ENCODE assay signal across 8 cellular contexts in the genomic region with DNA sequence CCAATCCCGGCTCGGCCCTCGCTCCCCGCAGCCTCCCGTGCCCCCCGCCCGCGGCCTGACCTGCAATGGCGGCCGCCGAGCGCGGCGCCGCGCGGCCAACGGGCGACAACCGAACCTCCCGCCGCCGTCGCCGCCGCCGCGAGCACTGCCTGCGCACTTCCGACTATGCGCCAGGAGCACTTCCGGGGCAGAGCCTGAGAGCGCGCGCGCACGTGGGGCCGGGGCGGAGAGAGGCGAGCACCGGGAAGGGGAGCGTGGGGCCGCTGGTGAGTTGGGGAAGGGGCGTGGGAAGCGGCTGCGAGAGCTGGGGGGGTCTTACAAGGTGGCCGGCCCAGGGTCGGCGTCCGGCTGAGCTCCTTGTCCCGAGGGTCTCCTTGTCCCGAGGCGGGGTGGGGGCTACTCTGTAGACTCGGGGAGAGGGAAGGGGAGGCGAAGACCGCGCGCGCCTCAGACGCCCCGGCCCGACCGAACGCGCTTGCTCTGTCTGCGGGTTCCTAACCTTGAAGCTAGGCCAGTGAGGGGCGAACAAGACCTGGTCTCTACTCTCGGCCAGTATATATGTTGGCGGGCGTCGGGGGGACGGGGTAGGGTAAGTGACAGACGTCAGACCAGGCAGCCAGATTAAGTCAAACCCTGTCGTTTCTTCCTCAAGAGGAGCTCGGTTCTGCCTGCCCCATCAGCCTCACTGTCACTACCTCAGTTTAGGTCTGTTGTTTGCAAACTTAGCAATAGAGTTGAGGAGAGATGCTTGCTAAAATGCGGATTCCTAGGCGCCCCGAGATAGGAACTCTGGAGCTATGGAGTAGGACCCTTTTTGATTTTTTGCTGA. TPM values are rescaled to one million over a fixed set of nuclear protein-coding genes. Genes with fewer than 3 reads are reported as not detected.
DNase-seq lines count a peak whose midpoint lies in the region; ATAC-seq, FAIRE-seq and TF ChIP-seq lines count a peak whose summit lies in the region.

A gene with protein sequence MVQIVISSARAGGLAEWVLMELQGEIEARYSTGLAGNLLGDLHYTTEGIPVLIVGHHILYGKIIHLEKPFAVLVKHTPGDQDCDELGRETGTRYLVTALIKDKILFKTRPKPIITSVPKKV (minus strand): TSS at position 165 of the 829 bp plus-strand sequence. CDS start 11,130 bp downstream, outside the sequence.
A gene (plus strand): TSS at position 226 of the 829 bp plus-strand sequence. CDS start 811 bp downstream, outside the sequence.

- ATAC-seq in T-helper 17 cell = peak; percentile 92

- DNase-seq in HFFc6 = peak; percentile 69
- DNase-seq in NCI-H1048 (lab: John Stamatoyannopoulos, UW) = peak; percentile 44
- DNase-seq in T-helper 17 cell = peak; percentile 79 to 84 (median 83)
- DNase-seq in amniotic stem cell (lab: John Stamatoyannopoulos, UW) = peak; percentile 69
- peak; percentile 83 for DNase-seq in right atrium auricular region (ENCODE audit: low spot score)
- DNase-seq in putamen (ENCODE audit: low spot score) = peak; percentile 84
- peak; percentile 92 for DNase-seq in urothelium cell line (ENCODE audit: low spot score)

- H3K4me1 Mint-ChIP-seq in HFFc6 (ENCODE audit: low read depth) (peaks cover 50% of the 10 kb centered on the region), T-helper 17 cell (peaks cover 42% of the 10 kb centered on the region)

- peaks cover 5% of the 10 kb centered on the region for H3K36me3 ChIP-seq in right atrium auricular region

- H3K27ac Mint-ChIP-seq in HFFc6 = peak within 1 kb of the TSS; percentile 91
- H3K27ac Mint-ChIP-seq in T-helper 17 cell = peak within 1 kb of the TSS; percentile 95

- no peaks in the 10 kb centered on the region for H3K27me3 ChIP-seq in right atrium auricular region

- H3K9me3 ChIP-seq in T-helper 17 cell (ENCODE audit: control insufficient read depth, low read length, poor library complexity, severe bottlenecking) (no peaks in the 10 kb centered on the region), right atrium auricular region (no peaks in the 10 kb centered on the region)

- H3K4me3 Mint-ChIP-seq in HFFc6 = peak within 1 kb of the TSS; percentile 99
- peak within 1 kb of the TSS; percentile 94 for H3K4me3 Mint-ChIP-seq in T-helper 17 cell

- H3K9me3 Mint-ChIP-seq in HFFc6 = no peaks in the 10 kb centered on the region

- H3K27ac ChIP-seq in right atrium auricular region = peak within 1 kb of the TSS; percentile 83 to 92

- TF ChIP-seq CTCF in HFFc6 (IDR thresholded peaks at IDR 0.05) (no peak), right atrium auricular region (IDR thresholded peaks at IDR 0.05) (no peak)

- H3K27me3 Mint-ChIP-seq in HFFc6 (ENCODE audit: insufficient read depth) (peaks cover 2% of the 10 kb centered on the region; the same call in 1 of the 2 replicates), T-helper 17 cell (no peaks in the 10 kb centered on the region)

- H3K4me1 ChIP-seq in right atrium auricular region = peaks cover 0 to 28% of the 10 kb centered on the region in 2 donors

- peak; percentile 94 for TF ChIP-seq POLR2A in GM10847 (IDR thresholded peaks at IDR 0.05; ENCODE audit: extremely low read depth, insufficient read length)

- H3K36me3 Mint-ChIP-seq in HFFc6 (ENCODE audit: low read depth) (peaks cover 28% of the 10 kb centered on the region; the same call in 1 of the 2 replicates), T-helper 17 cell (ENCODE audit: low read depth) (no peaks in the 10 kb centered on the region)

- peak; percentile 27 for FAIRE-seq in urothelium cell line (lab: Jason Lieb, UNC)

- peak within 1 kb of the TSS; percentile 66 to 95 for H3K4me3 ChIP-seq in right atrium auricular region

RNA-seq across cellular contexts. Expression of the first gene that starts in this region (rescaled TPM):
- 100 to 1,000 TPM; 103 to 149 (median 125) TPM for total RNA-seq in HFFc6 (2021; fragmentation: NEBNext Ultra II Directional; extraction: Animal tissue kit (Norgen Biotek cat#: 25700))
- total RNA-seq in T-helper 17 cell (10 to 100 TPM; 66.1 to 68.5 TPM), right atrium auricular region (10 to 100 TPM; 49.4 to 60.5 TPM)

RNA-seq across cellular contexts. Expression of the second gene that starts in this region (rescaled TPM):
- 10 to 100 TPM; 64.1 to 82.4 (median 69.6) TPM for total RNA-seq in HFFc6 (2021; fragmentation: NEBNext Ultra II Directional; extraction: Animal tissue kit (Norgen Biotek cat#: 25700))
- total RNA-seq in T-helper 17 cell (10 to 100 TPM; 29.4 to 47.2 TPM), right atrium auricular region (10 to 100 TPM; 11.4 to 29.6 TPM)

Comparison
In these comparisons a context has a peak if more than half of its experiments do, and no peak if none do; other contexts are left out.
1. Peak in every context shown above with its lines: DNase-seq, ATAC-seq, H3K4me3 ChIP-seq and H3K27ac ChIP-seq.